In the genomic region with DNA sequence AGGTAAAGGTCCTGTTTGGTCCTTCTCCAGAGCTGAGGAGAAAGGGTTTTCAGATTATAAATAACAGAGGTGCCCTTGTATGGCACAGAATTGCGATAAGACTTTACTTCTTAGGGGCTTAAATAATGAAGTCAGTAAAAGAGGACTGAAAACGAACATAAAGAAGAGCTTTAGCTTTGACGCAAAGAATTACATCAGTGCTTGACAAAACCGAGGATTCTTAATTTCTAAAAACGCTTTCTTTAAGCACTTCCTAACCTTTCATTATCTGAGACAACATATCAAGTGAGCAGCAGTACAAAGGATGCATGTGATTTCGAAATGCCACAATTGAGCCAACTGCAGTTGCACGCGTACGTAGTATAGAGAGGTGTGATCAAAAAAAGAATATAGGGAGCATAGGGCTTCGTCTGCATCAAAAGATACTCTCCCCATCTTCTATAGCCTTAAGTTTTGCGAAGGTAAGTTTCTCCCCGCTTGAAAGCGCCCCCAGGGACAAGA, we compare ENCODE assay signal across 8 cellular contexts. TPM values are rescaled to one million over a fixed set of nuclear protein-coding genes. Genes with fewer than 3 reads are reported as not detected.
DNase-seq lines count a peak whose midpoint lies in the region; ATAC-seq and TF ChIP-seq lines count a peak whose summit lies in the region.

No MANE protein-coding gene starts in this region.

- H3K9me3 ChIP-seq in left ventricle myocardium inferior (replicated peaks) (peaks cover 11% of the 10 kb centered on the region), thymus (ENCODE audit: control insufficient read depth) (no peaks in the 10 kb centered on the region)

- TF ChIP-seq CTCF in left ventricle myocardium inferior (IDR thresholded peaks at IDR 0.05; ENCODE audit: borderline replicate concordance), result no peak

- H3K4me1 ChIP-seq in left ventricle myocardium inferior (peaks cover 48% of the 10 kb centered on the region), thymus (ENCODE audit: control insufficient read depth, insufficient read depth, low read length) (peaks cover 3% of the 10 kb centered on the region)

- no peaks in the 10 kb centered on the region for H3K27me3 ChIP-seq in left ventricle myocardium inferior (ENCODE audit: low read depth)
- no peaks in the 10 kb centered on the region for H3K27me3 ChIP-seq in layer of hippocampus (ENCODE audit: control insufficient read depth, insufficient read depth, low read length)
- no peaks in the 10 kb centered on the region for H3K27me3 ChIP-seq in thymus (ENCODE audit: control insufficient read depth, insufficient read depth)

- POLR2A ChIA-PET in activated naive CD8-positive, alpha-beta T cell treated with anti-CD3 and anti-CD28 coated beads, Interleukin-2, amount 10 ng/mL, durations not matched to agents 7 days and 5 days (lab: Charles Lee), result interaction anchor here (1.2 kb wide), 1 partner anchor 64 kb away, joined by 5 read pairs; a partner anchor contains a TSS

- intact Hi-C loops in left ventricle myocardium inferior (cut with micrococcal nuclease) (no loop called here), cardiac septum (cut with DNase I) (loop anchor here (10.0 kb wide), 1 partner anchor 217 kb away; no protein-coding TSS in a partner anchor), posterior vena cava (cut with DNase I) (loop anchor here in 1 of 2 donors (10.0 kb wide), 1 partner anchor 63 kb away; a partner anchor contains a TSS)

- ATAC-seq in activated naive CD8-positive, alpha-beta T cell treated with anti-CD3 and anti-CD28 coated beads, Interleukin-2, amount 10 ng/mL, durations not matched to agents 7 days and 5 days (ENCODE audit: low read depth), result no peak
- no peak for ATAC-seq in GM18511 (IDR thresholded peaks at IDR 0.05; ENCODE audit: unreplicated experiment)

- H3K27me3 Mint-ChIP-seq in activated naive CD8-positive, alpha-beta T cell treated with anti-CD3 and anti-CD28 coated beads, Interleukin-2, amount 10 ng/mL, durations not matched to agents 7 days and 5 days, result no peaks in the 10 kb centered on the region

- H3K4me1 Mint-ChIP-seq in activated naive CD8-positive, alpha-beta T cell treated with anti-CD3 and anti-CD28 coated beads, Interleukin-2, amount 10 ng/mL, durations not matched to agents 7 days and 5 days, result peaks cover 29% of the 10 kb centered on the region

- no peaks in the 10 kb centered on the region for H3K9me3 Mint-ChIP-seq in activated naive CD8-positive, alpha-beta T cell treated with anti-CD3 and anti-CD28 coated beads, Interleukin-2, amount 10 ng/mL, durations not matched to agents 7 days and 5 days

- H3K36me3 ChIP-seq in left ventricle myocardium inferior (peaks cover 1% of the 10 kb centered on the region), thymus (ENCODE audit: control insufficient read depth, insufficient read depth) (no peaks in the 10 kb centered on the region)

- 41% methylated on average over 13 of the region's 13 CpGs for WGBS in thymus

- peaks cover 9% of the 10 kb centered on the region for H3K36me3 Mint-ChIP-seq in activated naive CD8-positive, alpha-beta T cell treated with anti-CD3 and anti-CD28 coated beads, Interleukin-2, amount 10 ng/mL, durations not matched to agents 7 days and 5 days

- DNase-seq in left ventricle myocardium inferior, result no peak
- no peak for DNase-seq in cardiac septum (ENCODE audit: low spot score)
- no peak for DNase-seq in activated naive CD8-positive, alpha-beta T cell treated with anti-CD3 and anti-CD28 coated beads, Interleukin-2, amount 10 ng/mL, durations not matched to agents 7 days and 5 days
- DNase-seq in stimulated activated CD4-positive, alpha-beta T cell treated with anti-CD3 and anti-CD28 coated beads, Interleukin-4, amount 100 ng/mL, for 1 hour, result no peak
- DNase-seq in posterior vena cava (ENCODE audit: low spot score), result no peak

- peak overlapping the region; percentile 98 for H3K4me3 ChIP-seq in left ventricle myocardium inferior
- H3K4me3 ChIP-seq in thymus (ENCODE audit: low read length), result peak overlapping the region; percentile 95

- H3K27ac Mint-ChIP-seq in activated naive CD8-positive, alpha-beta T cell treated with anti-CD3 and anti-CD28 coated beads, Interleukin-2, amount 10 ng/mL, durations not matched to agents 7 days and 5 days, result peak overlapping the region; percentile 95

- H3K27ac ChIP-seq in left ventricle myocardium inferior (replicated peaks) (peak overlapping the region; percentile 99), layer of hippocampus (ENCODE audit: low read depth, low read length) (peak overlapping the region; percentile 63), thymus (ENCODE audit: low read depth) (peak overlapping the region; percentile 97)

- peak overlapping the region; percentile 89 for H3K4me3 Mint-ChIP-seq in activated naive CD8-positive, alpha-beta T cell treated with anti-CD3 and anti-CD28 coated beads, Interleukin-2, amount 10 ng/mL, durations not matched to agents 7 days and 5 days

RNA-seq across cellular contexts. Expression of a gene that starts 0.8 kb away (rescaled TPM):
- total RNA-seq in left ventricle myocardium inferior (22.3 TPM), cardiac septum (42.6 TPM), posterior vena cava (10 to 100 TPM; 18.2 to 27.5 TPM)
- 10 to 100 TPM; 65.2 to 66.4 TPM for total RNA-seq in activated naive CD8-positive, alpha-beta T cell treated with anti-CD3 and anti-CD28 coated beads, Interleukin-2, amount 10 ng/mL, durations not matched to agents 7 days and 5 days
- 38.5 TPM for polyA plus RNA-seq in thymus
